14 cellular contexts compared by ENCODE assay signal in the genomic region with DNA sequence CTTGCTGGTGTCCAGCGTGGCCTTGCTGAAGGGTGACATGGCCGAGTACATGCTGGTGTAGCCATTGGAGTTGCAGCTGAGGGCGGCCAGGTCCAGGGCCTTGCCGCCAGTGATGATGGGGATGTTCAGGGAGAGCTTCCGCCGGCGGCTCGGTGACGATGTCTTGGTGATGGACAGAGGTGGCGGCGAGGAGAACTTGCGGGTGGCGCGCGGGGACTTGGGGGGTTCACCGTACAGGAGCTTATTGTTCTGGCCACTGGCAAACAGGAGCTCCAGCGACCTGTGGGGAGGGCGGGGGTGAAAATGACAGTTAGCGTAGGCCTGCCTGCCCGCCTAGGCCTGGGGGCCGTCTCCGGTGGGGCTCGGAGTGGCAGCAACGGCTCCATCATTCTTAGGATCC. TPM values are rescaled to one million over a fixed set of nuclear protein-coding genes. Genes with fewer than 3 reads are reported as not detected.
DNase-seq lines count a peak whose midpoint lies in the region; TF ChIP-seq lines count a peak whose summit lies in the region.
"Had no signal": no experiment of that assay in that cellular context is flagged by ENCODE, and none has a peak within 500 bp of the region (broad histone marks: within the 10 kb centered on the region; RNA-seq: fewer than 3 reads in every experiment).

No MANE protein-coding gene starts in this region.

- peak overlapping the region; percentile 68 to 93 (median 89) for H3K4me2 ChIP-seq in BLaER1 treated with 17β-estradiol and CSF1 and Interleukin-3, amounts not matched to agents 10 nM and 100 nM
- H3K4me2 ChIP-seq in SU-DHL-6 (ENCODE audit: low read depth, low read length, poor library complexity, severe bottlenecking), result no peak overlapping the region
- H3K4me2 ChIP-seq in neural progenitor cell, result no peak overlapping the region

- no peaks in the 10 kb centered on the region for H3K27me3 ChIP-seq in BLaER1 treated with 17β-estradiol and CSF1 and Interleukin-3, amounts not matched to agents 10 nM and 100 nM
- H3K27me3 ChIP-seq in SU-DHL-6 (ENCODE audit: low read length), result no peaks in the 10 kb centered on the region
- no peaks in the 10 kb centered on the region for H3K27me3 ChIP-seq in neural progenitor cell
- H3K27me3 ChIP-seq: colonic mucosa, esophagus muscularis mucosa, suprapubic skin had no signal

- H3K36me3 Mint-ChIP-seq in HFFc6 (ENCODE audit: low read depth) (no peaks in the 10 kb centered on the region), neural progenitor cell (no peaks in the 10 kb centered on the region), glutamatergic neuron (ENCODE audit: unreplicated experiment) (no peaks in the 10 kb centered on the region)

- H3K36me3 ChIP-seq in BLaER1 treated with 17β-estradiol and CSF1 and Interleukin-3, amounts not matched to agents 10 nM and 100 nM, result no peaks in the 10 kb centered on the region
- no peaks in the 10 kb centered on the region for H3K36me3 ChIP-seq in SU-DHL-6 (ENCODE audit: low read length)
- H3K36me3 ChIP-seq in neural progenitor cell, result no peaks in the 10 kb centered on the region
- H3K36me3 ChIP-seq: colonic mucosa, esophagus muscularis mucosa, suprapubic skin had no signal

- H4K20me1 ChIP-seq in BLaER1 treated with 17β-estradiol and CSF1 and Interleukin-3, amounts not matched to agents 10 nM and 100 nM, result no peaks in the 10 kb centered on the region
- no peaks in the 10 kb centered on the region for H4K20me1 ChIP-seq in SU-DHL-6 (ENCODE audit: low read depth, low read length)
- no peaks in the 10 kb centered on the region for H4K20me1 ChIP-seq in neural progenitor cell (ENCODE audit: low read depth)

- H3K4me3 ChIP-seq in BLaER1 treated with 17β-estradiol and CSF1 and Interleukin-3, amounts not matched to agents 10 nM and 100 nM, result peak overlapping the region in 1 of 10 experiments; percentile 7; a peak in 2 of 20 replicates
- H3K4me3 ChIP-seq in SU-DHL-6 (ENCODE audit: insufficient read depth, low read length, poor library complexity, severe bottlenecking), result no peak overlapping the region
- H3K4me3 ChIP-seq in neural progenitor cell, result no peak overlapping the region
- H3K4me3 ChIP-seq: colonic mucosa, esophagus muscularis mucosa, suprapubic skin had no signal

- H3K4me1 Mint-ChIP-seq in HFFc6 (ENCODE audit: low read depth), result peaks cover 28% of the 10 kb centered on the region
- H3K4me1 Mint-ChIP-seq in neural progenitor cell, result peaks cover 46% of the 10 kb centered on the region
- H3K4me1 Mint-ChIP-seq in glutamatergic neuron (ENCODE audit: low read depth, unreplicated experiment), result peaks cover 4% of the 10 kb centered on the region

- H2AFZ ChIP-seq in SU-DHL-6 (ENCODE audit: low read depth, low read length, severe bottlenecking) (peak overlapping the region; percentile 49), neural progenitor cell (replicated peaks) (no peak overlapping the region)

- no peaks in the 10 kb centered on the region for H3K9me3 ChIP-seq in BLaER1 treated with 17β-estradiol and CSF1 and Interleukin-3, amounts not matched to agents 10 nM and 100 nM (replicated peaks in 1 of 11)
- H3K9me3 ChIP-seq in SU-DHL-6 (ENCODE audit: insufficient read depth, low read length) (no peaks in the 10 kb centered on the region), neural progenitor cell (ENCODE audit: low read depth) (no peaks in the 10 kb centered on the region)
- H3K9me3 ChIP-seq: colonic mucosa, esophagus muscularis mucosa, suprapubic skin had no signal

- H3K27me3 Mint-ChIP-seq in HFFc6 (ENCODE audit: insufficient read depth) (peaks cover 1% of the 10 kb centered on the region; the same call in 1 of the 2 replicates), neural progenitor cell (ENCODE audit: insufficient read depth, low read depth) (peaks cover 9% of the 10 kb centered on the region), glutamatergic neuron (ENCODE audit: unreplicated experiment) (no peaks in the 10 kb centered on the region)

- CTCF ChIA-PET in GM10248 (lab: Yijun Ruan, JAX), result interaction anchor here (0.7 to 6.1 kb wide), 10 partner anchors 9 to 113 kb away, joined by 3 to 49 read pairs (median 6); a partner anchor contains a TSS

- H3F3A ChIP-seq in SU-DHL-6 (ENCODE audit: insufficient read depth) (no peaks in the 10 kb centered on the region), neural progenitor cell (ENCODE audit: low read depth) (no peaks in the 10 kb centered on the region)

- peak overlapping the region in 8 of 11 experiments; percentile 10 to 68 (median 46); a peak in 11 of 22 replicates for H3K9ac ChIP-seq in BLaER1 treated with 17β-estradiol and CSF1 and Interleukin-3, amounts not matched to agents 10 nM and 100 nM
- H3K9ac ChIP-seq in SU-DHL-6 (ENCODE audit: low read length), result no peak overlapping the region
- H3K9ac ChIP-seq in neural progenitor cell, result no peak overlapping the region

- H3K4me3 Mint-ChIP-seq in HFFc6 (peak overlapping the region; percentile 7; the same call in 1 of the 2 replicates), neural progenitor cell (peak overlapping the region; percentile 43), glutamatergic neuron (ENCODE audit: unreplicated experiment) (no peak overlapping the region)

- H3K9me3 Mint-ChIP-seq in HFFc6 (no peaks in the 10 kb centered on the region), neural progenitor cell (no peaks in the 10 kb centered on the region), glutamatergic neuron (ENCODE audit: unreplicated experiment) (peaks cover 4% of the 10 kb centered on the region)

- H3K27ac Mint-ChIP-seq in HFFc6 (peak overlapping the region; percentile 71), neural progenitor cell (peak overlapping the region; percentile 60), glutamatergic neuron (ENCODE audit: unreplicated experiment) (no peak overlapping the region)

- peak overlapping the region in 10 of 11 experiments; percentile 3 to 79 (median 66); a peak in 20 of 22 replicates for H3K27ac ChIP-seq in BLaER1 treated with 17β-estradiol and CSF1 and Interleukin-3, amounts not matched to agents 10 nM and 100 nM
- H3K27ac ChIP-seq in SU-DHL-6 (ENCODE audit: low read depth, low read length) (no peak overlapping the region), neural progenitor cell (no peak overlapping the region)
- H3K27ac ChIP-seq: C4-2B, colonic mucosa, esophagus muscularis mucosa, suprapubic skin had no signal

- peaks cover 35 to 58% (median 50%) of the 10 kb centered on the region in 10 experiments for H3K4me1 ChIP-seq in BLaER1 treated with 17β-estradiol and CSF1 and Interleukin-3, amounts not matched to agents 10 nM and 100 nM
- peaks cover 17% of the 10 kb centered on the region for H3K4me1 ChIP-seq in neural progenitor cell
- H3K4me1 ChIP-seq: colonic mucosa had no signal

- POLR2A ChIA-PET in GM10248 (lab: Yijun Ruan, JAX), result no interaction called here

- H3K79me2 ChIP-seq in SU-DHL-6 (ENCODE audit: insufficient read depth, low read length), result no peaks in the 10 kb centered on the region
- H3K79me2 ChIP-seq in neural progenitor cell (ENCODE audit: low read depth), result no peaks in the 10 kb centered on the region

- TF ChIP-seq CTCF in HFFc6 (IDR thresholded peaks at IDR 0.05) (no peak), SU-DHL-6 (IDR thresholded peaks at IDR 0.05; ENCODE audit: insufficient read depth, low read length, poor library complexity, severe bottlenecking) (no peak), neural progenitor cell (IDR thresholded peaks at IDR 0.05) (no peak), glutamatergic neuron (IDR thresholded peaks at IDR 0.05; ENCODE audit: partially characterized antibody, unreplicated experiment) (no peak), GM10248 (IDR thresholded peaks at IDR 0.05; ENCODE audit: control extremely low read depth, extremely low read depth, low read depth, missing control alignments) (no peak)

- DNase-seq in HFFc6, result no peak
- no peak for DNase-seq in neural progenitor cell (ENCODE audit: low spot score)
- no peak for DNase-seq in glutamatergic neuron
- no peak for DNase-seq in GM10248 (ENCODE audit: extremely low spot score)
- no peak for DNase-seq in ureter (ENCODE audit: low spot score)
- DNase-seq in activated CD4-positive, alpha-beta T cell treated with anti-CD3 and anti-CD28 coated beads, Interleukin-2, amount 50 U/mL, for 48 hours, result no peak
- DNase-seq: colonic mucosa, NCI-H2081, NCI-H774 had no signal

- no peaks in the 10 kb centered on the region for H3K9me2 ChIP-seq in SU-DHL-6 (replicated peaks; ENCODE audit: insufficient read depth, low read length)

RNA-seq across cellular contexts. Expression of a gene that starts 59.0 kb away (rescaled TPM):
- total RNA-seq in HFFc6 (2021; fragmentation: NEBNext Ultra II Directional; extraction: Animal tissue kit (Norgen Biotek cat#: 25700)), result under 1 TPM in 5 of 6 experiments, not detected in 1; 0.20 to 0.53 (median 0.38) TPM
- total RNA-seq in neural progenitor cell (ENCODE audit: low replicate concordance), result 3.5 and 9.0 TPM in 2 replicates
- total RNA-seq in glutamatergic neuron (ENCODE audit: unreplicated experiment), result not detected
- 705 TPM for total RNA-seq in ureter

Comparison
In these comparisons a context has a peak if more than half of its experiments do, and no peak if none do; other contexts are left out.
1. H3K27ac ChIP-seq: peak in BLaER1 treated with 17β-estradiol and CSF1 and Interleukin-3, amounts not matched to agents 10 nM and 100 nM (10 of 11); none in SU-DHL-6 (single experiment) and neural progenitor cell (single experiment).
2. H3K4me2 ChIP-seq: peak in BLaER1 treated with 17β-estradiol and CSF1 and Interleukin-3, amounts not matched to agents 10 nM and 100 nM (11 of 11); none in SU-DHL-6 (single experiment) and neural progenitor cell (single experiment).
3. H3K9ac ChIP-seq: peak in BLaER1 treated with 17β-estradiol and CSF1 and Interleukin-3, amounts not matched to agents 10 nM and 100 nM (8 of 11); none in SU-DHL-6 (single experiment) and neural progenitor cell (single experiment).
4. RNA of a gene that starts 59.0 kb away (total RNA-seq): 705 TPM in ureter (single experiment); 3.5 to 9.0 TPM in neural progenitor cell, 0.20 to 0.53 TPM in HFFc6 and not detected in glutamatergic neuron (single experiment); every median in the first group is over 10 times any median in the second.